1 cellular context compared by ENCODE assay signal in the genomic region with DNA sequence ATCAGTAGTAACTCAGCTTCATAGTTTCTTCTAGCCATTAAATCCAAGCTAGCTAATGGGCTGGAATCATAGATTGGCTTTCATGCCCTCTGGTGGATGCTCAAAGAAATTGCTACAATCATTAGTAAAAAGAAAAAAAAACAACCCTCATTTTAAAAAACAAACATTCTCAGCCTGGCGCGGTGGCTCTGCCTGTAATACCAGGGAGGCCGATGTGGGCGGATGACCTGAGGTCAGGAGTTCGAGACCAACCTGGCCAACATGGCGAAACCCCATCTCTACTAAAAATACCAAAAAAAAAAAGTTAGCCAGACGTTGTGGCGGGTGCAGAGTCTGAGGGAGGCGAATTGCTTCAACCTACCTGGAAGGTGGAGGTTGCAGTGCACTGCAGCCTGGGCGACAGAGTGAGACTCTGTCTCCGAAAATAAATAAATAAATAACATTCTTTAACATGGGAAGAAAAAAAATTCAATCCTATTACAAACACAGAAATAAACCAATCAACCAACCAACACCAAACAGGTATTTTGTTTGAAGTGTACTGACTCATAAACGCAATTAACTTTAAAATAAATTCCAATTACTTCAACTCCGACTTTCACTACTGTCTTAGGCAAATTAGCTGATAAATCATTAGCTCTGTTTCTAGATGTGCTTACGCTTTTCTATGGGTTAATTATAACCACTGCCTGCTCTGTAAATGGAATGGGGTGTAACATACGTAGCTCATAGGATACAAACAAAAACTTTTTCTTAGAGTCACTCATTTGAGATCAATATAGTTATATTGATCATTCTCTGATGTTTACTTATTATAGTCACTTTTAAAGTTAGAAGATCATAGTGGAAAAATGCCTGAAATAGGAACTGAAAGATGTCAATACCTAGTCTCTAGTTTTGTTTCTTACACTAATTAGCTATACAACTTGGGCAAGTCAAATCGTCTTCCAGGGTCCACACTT.
A peak's percentile ranks its signal among the peaks of the same experiment; 100 is the strongest.
TF ChIP-seq lines count a peak whose summit lies in the region.

No MANE protein-coding gene starts in this region.

TF ChIP-seq in HepG2, 621 proteins besides CTCF, POLR2A, EP300 and RAD21 (continued from another document and continues in another):
- TF ChIP-seq RNF219 (CRISPR knock-in tag; IDR thresholded peaks at IDR 0.05): no peak
- TF ChIP-seq EEA1 (CRISPR knock-in tag; IDR thresholded peaks at IDR 0.05; ENCODE audit: borderline replicate concordance): no peak
- TF ChIP-seq FOXP1 (IDR thresholded peaks at IDR 0.05): no peak
- peak; percentile 29; the same call in 1 of the 2 replicates for TF ChIP-seq FOXP1 (CRISPR knock-in tag; IDR thresholded peaks at IDR 0.05)
- no peak for TF ChIP-seq RBAK (CRISPR knock-in tag; IDR thresholded peaks at IDR 0.05)
- TF ChIP-seq ZNF547 (CRISPR knock-in tag; IDR thresholded peaks at IDR 0.05): no peak
- TF ChIP-seq SIX4 (CRISPR knock-in tag; IDR thresholded peaks at IDR 0.05): no peak
- no peak for TF ChIP-seq ZNF597 (CRISPR knock-in tag; IDR thresholded peaks at IDR 0.05)
- peak; percentile 30; the same call in 1 of the 2 replicates for TF ChIP-seq FOSL2 (CRISPR knock-in tag; IDR thresholded peaks at IDR 0.05)
- TF ChIP-seq ZNF326 (CRISPR knock-in tag; IDR thresholded peaks at IDR 0.05; ENCODE audit: borderline replicate concordance): no peak
- no peak for TF ChIP-seq EZH2 (conservative IDR thresholded peaks at IDR 0.05; ENCODE audit: low read depth, low read length)
- no peak for TF ChIP-seq POGK (CRISPR knock-in tag; conservative IDR thresholded peaks at IDR 0.05)
- TF ChIP-seq, protein P1, sequence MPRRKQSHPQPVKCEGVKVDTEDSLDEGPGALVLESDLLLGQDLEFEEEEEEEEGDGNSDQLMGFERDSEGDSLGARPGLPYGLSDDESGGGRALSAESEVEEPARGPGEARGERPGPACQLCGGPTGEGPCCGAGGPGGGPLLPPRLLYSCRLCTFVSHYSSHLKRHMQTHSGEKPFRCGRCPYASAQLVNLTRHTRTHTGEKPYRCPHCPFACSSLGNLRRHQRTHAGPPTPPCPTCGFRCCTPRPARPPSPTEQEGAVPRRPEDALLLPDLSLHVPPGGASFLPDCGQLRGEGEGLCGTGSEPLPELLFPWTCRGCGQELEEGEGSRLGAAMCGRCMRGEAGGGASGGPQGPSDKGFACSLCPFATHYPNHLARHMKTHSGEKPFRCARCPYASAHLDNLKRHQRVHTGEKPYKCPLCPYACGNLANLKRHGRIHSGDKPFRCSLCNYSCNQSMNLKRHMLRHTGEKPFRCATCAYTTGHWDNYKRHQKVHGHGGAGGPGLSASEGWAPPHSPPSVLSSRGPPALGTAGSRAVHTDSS (CRISPR knock-in tag; conservative IDR thresholded peaks at IDR 0.05): no peak
- no peak for TF ChIP-seq EED (CRISPR knock-in tag; IDR thresholded peaks at IDR 0.05)
- TF ChIP-seq DRAP1 (CRISPR knock-in tag; IDR thresholded peaks at IDR 0.05): no peak
- no peak for TF ChIP-seq DMAP1 (CRISPR knock-in tag; IDR thresholded peaks at IDR 0.05)
- TF ChIP-seq NFRKB (IDR thresholded peaks at IDR 0.05): no peak
- 0 out of 2 replicates have a peak, but pooled peaks have one; percentile 31 for TF ChIP-seq PITX1 (CRISPR knock-in tag; IDR thresholded peaks at IDR 0.05)
- TF ChIP-seq RFX5 (IDR thresholded peaks at IDR 0.05; ENCODE audit: low read depth, low read length): no peak
- TF ChIP-seq ZNF607 (CRISPR knock-in tag; IDR thresholded peaks at IDR 0.05; ENCODE audit: borderline replicate concordance): no peak
- no peak for TF ChIP-seq ZBTB7B (CRISPR knock-in tag; IDR thresholded peaks at IDR 0.05)
- no peak for TF ChIP-seq MYC (CRISPR knock-in tag; IDR thresholded peaks at IDR 0.05; ENCODE audit: borderline replicate concordance)
- peak; percentile 52; the same call in 1 of the 2 replicates for TF ChIP-seq ZNF501 (CRISPR knock-in tag; IDR thresholded peaks at IDR 0.05)
- TF ChIP-seq SOX5 (CRISPR knock-in tag; IDR thresholded peaks at IDR 0.05; ENCODE audit: borderline replicate concordance): no peak
- no peak for TF ChIP-seq NR2C2 (CRISPR knock-in tag; IDR thresholded peaks at IDR 0.05; ENCODE audit: borderline replicate concordance)
- no peak for TF ChIP-seq PRMT3 (CRISPR knock-in tag; IDR thresholded peaks at IDR 0.05; ENCODE audit: borderline replicate concordance, low read depth)
- no peak for TF ChIP-seq GPBP1L1 (CRISPR knock-in tag; IDR thresholded peaks at IDR 0.05)
- 0 out of 2 replicates have a peak, but pooled peaks have one; percentile 22 for TF ChIP-seq ZFY (CRISPR knock-in tag; IDR thresholded peaks at IDR 0.05)
- TF ChIP-seq, protein P2, sequence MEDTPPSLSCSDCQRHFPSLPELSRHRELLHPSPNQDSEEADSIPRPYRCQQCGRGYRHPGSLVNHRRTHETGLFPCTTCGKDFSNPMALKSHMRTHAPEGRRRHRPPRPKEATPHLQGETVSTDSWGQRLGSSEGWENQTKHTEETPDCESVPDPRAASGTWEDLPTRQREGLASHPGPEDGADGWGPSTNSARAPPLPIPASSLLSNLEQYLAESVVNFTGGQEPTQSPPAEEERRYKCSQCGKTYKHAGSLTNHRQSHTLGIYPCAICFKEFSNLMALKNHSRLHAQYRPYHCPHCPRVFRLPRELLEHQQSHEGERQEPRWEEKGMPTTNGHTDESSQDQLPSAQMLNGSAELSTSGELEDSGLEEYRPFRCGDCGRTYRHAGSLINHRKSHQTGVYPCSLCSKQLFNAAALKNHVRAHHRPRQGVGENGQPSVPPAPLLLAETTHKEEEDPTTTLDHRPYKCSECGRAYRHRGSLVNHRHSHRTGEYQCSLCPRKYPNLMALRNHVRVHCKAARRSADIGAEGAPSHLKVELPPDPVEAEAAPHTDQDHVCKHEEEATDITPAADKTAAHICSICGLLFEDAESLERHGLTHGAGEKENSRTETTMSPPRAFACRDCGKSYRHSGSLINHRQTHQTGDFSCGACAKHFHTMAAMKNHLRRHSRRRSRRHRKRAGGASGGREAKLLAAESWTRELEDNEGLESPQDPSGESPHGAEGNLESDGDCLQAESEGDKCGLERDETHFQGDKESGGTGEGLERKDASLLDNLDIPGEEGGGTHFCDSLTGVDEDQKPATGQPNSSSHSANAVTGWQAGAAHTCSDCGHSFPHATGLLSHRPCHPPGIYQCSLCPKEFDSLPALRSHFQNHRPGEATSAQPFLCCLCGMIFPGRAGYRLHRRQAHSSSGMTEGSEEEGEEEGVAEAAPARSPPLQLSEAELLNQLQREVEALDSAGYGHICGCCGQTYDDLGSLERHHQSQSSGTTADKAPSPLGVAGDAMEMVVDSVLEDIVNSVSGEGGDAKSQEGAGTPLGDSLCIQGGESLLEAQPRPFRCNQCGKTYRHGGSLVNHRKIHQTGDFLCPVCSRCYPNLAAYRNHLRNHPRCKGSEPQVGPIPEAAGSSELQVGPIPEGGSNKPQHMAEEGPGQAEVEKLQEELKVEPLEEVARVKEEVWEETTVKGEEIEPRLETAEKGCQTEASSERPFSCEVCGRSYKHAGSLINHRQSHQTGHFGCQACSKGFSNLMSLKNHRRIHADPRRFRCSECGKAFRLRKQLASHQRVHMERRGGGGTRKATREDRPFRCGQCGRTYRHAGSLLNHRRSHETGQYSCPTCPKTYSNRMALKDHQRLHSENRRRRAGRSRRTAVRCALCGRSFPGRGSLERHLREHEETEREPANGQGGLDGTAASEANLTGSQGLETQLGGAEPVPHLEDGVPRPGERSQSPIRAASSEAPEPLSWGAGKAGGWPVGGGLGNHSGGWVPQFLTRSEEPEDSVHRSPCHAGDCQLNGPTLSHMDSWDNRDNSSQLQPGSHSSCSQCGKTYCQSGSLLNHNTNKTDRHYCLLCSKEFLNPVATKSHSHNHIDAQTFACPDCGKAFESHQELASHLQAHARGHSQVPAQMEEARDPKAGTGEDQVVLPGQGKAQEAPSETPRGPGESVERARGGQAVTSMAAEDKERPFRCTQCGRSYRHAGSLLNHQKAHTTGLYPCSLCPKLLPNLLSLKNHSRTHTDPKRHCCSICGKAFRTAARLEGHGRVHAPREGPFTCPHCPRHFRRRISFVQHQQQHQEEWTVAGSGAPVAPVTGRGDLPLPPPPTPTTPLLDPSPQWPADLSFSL (CRISPR knock-in tag; IDR thresholded peaks at IDR 0.05): no peak
- TF ChIP-seq ZNF761 (CRISPR knock-in tag; conservative IDR thresholded peaks at IDR 0.05): no peak
- no peak for TF ChIP-seq HMGA1 (CRISPR knock-in tag; conservative IDR thresholded peaks at IDR 0.05)
- peak; percentile 94 for TF ChIP-seq ZSCAN22 (CRISPR knock-in tag; IDR thresholded peaks at IDR 0.05)
- TF ChIP-seq ZNF317 (CRISPR knock-in tag; IDR thresholded peaks at IDR 0.05): 0 out of 2 replicates have a peak, but pooled peaks have one; percentile 17
- TF ChIP-seq PREB (CRISPR knock-in tag; IDR thresholded peaks at IDR 0.05): no peak
- TF ChIP-seq BCL3 (CRISPR knock-in tag; IDR thresholded peaks at IDR 0.05): no peak
- TF ChIP-seq SP140L (CRISPR knock-in tag; IDR thresholded peaks at IDR 0.05; ENCODE audit: borderline replicate concordance): no peak
- TF ChIP-seq ZNF276 (CRISPR knock-in tag; IDR thresholded peaks at IDR 0.05; ENCODE audit: low read depth): no peak
